ENCODE assay signal across 24 cellular contexts in genomic region chr11:85768473-85769146, GRCh38. TPM values are rescaled to one million over a fixed set of nuclear protein-coding genes. Genes with fewer than 3 reads are reported as not detected.
DNase-seq lines count a peak whose midpoint lies in the region; ATAC-seq lines count a peak whose summit lies in the region.
"Had no signal": no experiment of that assay in that cellular context is flagged by ENCODE, and none has a peak within 500 bp of the region (broad histone marks: within the 10 kb centered on the region; RNA-seq: fewer than 3 reads in every experiment).

No MANE protein-coding gene starts in this region.

- ATAC-seq in activated naive CD4-positive, alpha-beta T cell treated with anti-CD3 and anti-CD28 coated beads, Interleukin-2, amount 50 U/mL, for 72 hours, result peak; percentile 68 to 92
- peak; percentile 58 for ATAC-seq in HG02678 (IDR thresholded peaks at IDR 0.05; ENCODE audit: unreplicated experiment)
- ATAC-seq in stimulated activated naive CD8-positive, alpha-beta T cell treated with anti-CD3 and anti-CD28 coated beads, Interleukin-15, Interleukin-2, amounts not matched to agents 100 U/mL and 50 U/mL, for 24 hours, result peak; percentile 87
- ATAC-seq in GM18498 (IDR thresholded peaks at IDR 0.05; ENCODE audit: unreplicated experiment), result no peak
- ATAC-seq in GM21619 (IDR thresholded peaks at IDR 0.05; ENCODE audit: unreplicated experiment), result no peak
- ATAC-seq: gastrocnemius medialis, K562 had no signal

- peaks cover 5 to 6% of the 10 kb centered on the region in 2 donors for H3K9me3 Mint-ChIP-seq in activated naive CD4-positive, alpha-beta T cell treated with anti-CD3 and anti-CD28 coated beads, Interleukin-2, amount 50 U/mL, for 72 hours
- H3K9me3 Mint-ChIP-seq in activated naive CD4-positive, alpha-beta T cell treated with anti-CD3 and anti-CD28 coated beads, Interleukin-2, amount 10 ng/mL, durations not matched to agents 7 days and 5 days, result peaks cover 6% of the 10 kb centered on the region
- H3K9me3 Mint-ChIP-seq in activated naive CD8-positive, alpha-beta T cell treated with anti-CD3 and anti-CD28 coated beads for 36 hours, result peaks cover 5% of the 10 kb centered on the region
- H3K9me3 Mint-ChIP-seq: activated B cell treated with CpG ODN at 0.5 μM for 24 hours had no signal

- peaks cover 26% of the 10 kb centered on the region for H3K4me1 Mint-ChIP-seq in activated naive CD4-positive, alpha-beta T cell treated with anti-CD3 and anti-CD28 coated beads, Interleukin-2, amount 10 ng/mL, durations not matched to agents 7 days and 5 days
- H3K4me1 Mint-ChIP-seq in activated naive CD8-positive, alpha-beta T cell treated with anti-CD3 and anti-CD28 coated beads for 36 hours, result peaks cover 42% of the 10 kb centered on the region
- H3K4me1 Mint-ChIP-seq: activated B cell treated with CpG ODN at 0.5 μM for 24 hours, neural progenitor cell had no signal

- no peak overlapping the region for H3K4me3 Mint-ChIP-seq in activated naive CD4-positive, alpha-beta T cell treated with anti-CD3 and anti-CD28 coated beads, Interleukin-2, amount 10 ng/mL, durations not matched to agents 7 days and 5 days
- no peak overlapping the region for H3K4me3 Mint-ChIP-seq in activated naive CD8-positive, alpha-beta T cell treated with anti-CD3 and anti-CD28 coated beads for 36 hours
- H3K4me3 Mint-ChIP-seq: activated B cell treated with CpG ODN at 0.5 μM for 24 hours; activated naive CD8-positive, alpha-beta T cell treated with anti-CD3 and anti-CD28 coated beads, Interleukin-2, amount 10 ng/mL, durations not matched to agents 7 days and 5 days; neural progenitor cell had no signal

- H3K36me3 Mint-ChIP-seq in activated naive CD4-positive, alpha-beta T cell treated with anti-CD3 and anti-CD28 coated beads, Interleukin-2, amount 50 U/mL, for 72 hours, result no peaks in the 10 kb centered on the region
- H3K36me3 Mint-ChIP-seq in activated naive CD4-positive, alpha-beta T cell treated with anti-CD3 and anti-CD28 coated beads, Interleukin-2, amount 10 ng/mL, durations not matched to agents 7 days and 5 days, result peaks cover 30% of the 10 kb centered on the region
- peaks cover 13% of the 10 kb centered on the region for H3K36me3 Mint-ChIP-seq in activated naive CD8-positive, alpha-beta T cell treated with anti-CD3 and anti-CD28 coated beads for 36 hours
- H3K36me3 Mint-ChIP-seq: neural progenitor cell had no signal

- CTCF ChIA-PET in activated naive CD4-positive, alpha-beta T cell treated with anti-CD3 and anti-CD28 coated beads, Interleukin-2, amount 10 ng/mL, durations not matched to agents 7 days and 5 days (lab: Charles Lee), result no interaction called here

- H3K27ac Mint-ChIP-seq in activated naive CD4-positive, alpha-beta T cell treated with anti-CD3 and anti-CD28 coated beads, Interleukin-2, amount 50 U/mL, for 72 hours, result no peak overlapping the region
- H3K27ac Mint-ChIP-seq in activated naive CD4-positive, alpha-beta T cell treated with anti-CD3 and anti-CD28 coated beads, Interleukin-2, amount 10 ng/mL, durations not matched to agents 7 days and 5 days, result no peak overlapping the region
- peak overlapping the region; percentile 54 for H3K27ac Mint-ChIP-seq in activated naive CD8-positive, alpha-beta T cell treated with anti-CD3 and anti-CD28 coated beads for 36 hours
- H3K27ac Mint-ChIP-seq: activated B cell treated with CpG ODN at 0.5 μM for 24 hours; activated naive CD8-positive, alpha-beta T cell treated with anti-CD3 and anti-CD28 coated beads, Interleukin-2, amount 10 ng/mL, durations not matched to agents 7 days and 5 days; neural progenitor cell had no signal

- DNase-seq in activated naive CD4-positive, alpha-beta T cell treated with anti-CD3 and anti-CD28 coated beads, Interleukin-2, amount 50 U/mL, for 72 hours (ENCODE audit: low spot score in 2 of 2), result no peak
- no peak for DNase-seq in activated naive CD4-positive, alpha-beta T cell treated with anti-CD3 and anti-CD28 coated beads, Interleukin-2, amount 10 ng/mL, durations not matched to agents 7 days and 5 days
- no peak for DNase-seq in activated naive CD8-positive, alpha-beta T cell treated with anti-CD3 and anti-CD28 coated beads for 36 hours
- no peak for DNase-seq in stimulated activated naive CD8-positive, alpha-beta T cell treated with anti-CD3 and anti-CD28 coated beads, Interleukin-15, Interleukin-2, amounts not matched to agents 100 U/mL and 50 U/mL, for 24 hours
- no peak for DNase-seq in NCI-H446 (lab: John Stamatoyannopoulos, UW)
- DNase-seq: activated B cell treated with CpG ODN at 0.5 μM for 24 hours; activated naive CD8-positive, alpha-beta T cell treated with anti-CD3 and anti-CD28 coated beads, Interleukin-2, amount 10 ng/mL, durations not matched to agents 7 days and 5 days; COR-L47; dermis blood vessel endothelial cell; DMS53; gastrocnemius medialis; left colon; mammary epithelial cell; NCI-H1105 treated with DMSO at 0.1 percent for 48 hours; NCI-H2081; NCI-H226; NCI-H82; stimulated activated naive CD4-positive, alpha-beta T cell treated with Interleukin-2 at 50 U/mL for 16 hours; uterus had no signal

- no peaks in the 10 kb centered on the region for H3K27me3 Mint-ChIP-seq in activated naive CD4-positive, alpha-beta T cell treated with anti-CD3 and anti-CD28 coated beads, Interleukin-2, amount 10 ng/mL, durations not matched to agents 7 days and 5 days
- no peaks in the 10 kb centered on the region for H3K27me3 Mint-ChIP-seq in activated naive CD8-positive, alpha-beta T cell treated with anti-CD3 and anti-CD28 coated beads for 36 hours
- H3K27me3 Mint-ChIP-seq: activated naive CD8-positive, alpha-beta T cell treated with anti-CD3 and anti-CD28 coated beads, Interleukin-2, amount 10 ng/mL, durations not matched to agents 7 days and 5 days had no signal

RNA-seq across cellular contexts. Expression of gene SYTL2, which starts 42.3 kb away (rescaled TPM):
- 1 to 10 TPM; 4.6 to 7.5 TPM for total RNA-seq in activated naive CD4-positive, alpha-beta T cell treated with anti-CD3 and anti-CD28 coated beads, Interleukin-2, amount 50 U/mL, for 72 hours
- 1 to 10 TPM; 5.8 to 7.6 TPM for total RNA-seq in activated naive CD8-positive, alpha-beta T cell treated with anti-CD3 and anti-CD28 coated beads for 36 hours

Comparison
In these comparisons a context has a peak if more than half of its experiments do, and no peak if none do; other contexts are left out.
1. ATAC-seq: peak in activated naive CD4-positive, alpha-beta T cell treated with anti-CD3 and anti-CD28 coated beads, Interleukin-2, amount 50 U/mL, for 72 hours (2 of 2), HG02678 (single experiment) and stimulated activated naive CD8-positive, alpha-beta T cell treated with anti-CD3 and anti-CD28 coated beads, Interleukin-15, Interleukin-2, amounts not matched to agents 100 U/mL and 50 U/mL, for 24 hours (single experiment); none in GM18498 (single experiment) and GM21619 (single experiment).